In genomic region chr14:84485016-84485415, GRCh38 we compare ENCODE assay signal across 39 cellular contexts.
"Had no signal": no experiment of that assay in that cellular context is flagged by ENCODE, and none has a peak within 500 bp of the region (broad histone marks: within the 10 kb centered on the region; RNA-seq: fewer than 3 reads in every experiment).

No MANE protein-coding gene starts in this region.

- FAIRE-seq: TTC549 had no signal

- H3K4me1 ChIP-seq: adrenal gland, ascending aorta had no signal

- H3K9me3 ChIP-seq: adrenal gland, ascending aorta had no signal

- H3K27ac ChIP-seq: adrenal gland, ascending aorta, cardiac muscle cell, VCaP had no signal

- H3K36me3 Mint-ChIP-seq: activated naive CD4-positive, alpha-beta T cell treated with anti-CD3 and anti-CD28 coated beads, Interleukin-2, amount 50 U/mL, for 72 hours; activated naive CD8-positive, alpha-beta T cell treated with anti-CD3 and anti-CD28 coated beads for 36 hours; brain had no signal

- H3K27me3 ChIP-seq: adrenal gland, ascending aorta, cardiac muscle cell had no signal

- H3K36me3 ChIP-seq: adrenal gland, ascending aorta, cardiac muscle cell had no signal

- H3K27me3 Mint-ChIP-seq: activated B cell treated with CpG ODN at 0.5 μM for 24 hours; activated CD4-positive, alpha-beta memory T cell treated with anti-CD3 and anti-CD28 coated beads for 36 hours; activated CD4-positive, alpha-beta T cell treated with anti-CD3 and anti-CD28 coated beads for 36 hours; activated CD4-positive, alpha-beta T cell treated with anti-CD3 and anti-CD28 coated beads, Interleukin-2, amount 10 ng/mL, durations not matched to agents 24 days and 14 days; activated CD8-positive, alpha-beta T cell treated with anti-CD3 and anti-CD28 coated beads for 36 hours; activated naive CD8-positive, alpha-beta T cell treated with anti-CD3 and anti-CD28 coated beads for 36 hours; activated T-helper 17 cell treated with anti-CD3 and anti-CD28 coated beads, Interleukin-2, amount 50 U/mL, for 72 hours; central memory CD8-positive, alpha-beta T cell had no signal

- H3K27ac Mint-ChIP-seq: activated B cell treated with CpG ODN at 0.5 μM for 24 hours; activated CD4-positive, alpha-beta memory T cell treated with anti-CD3 and anti-CD28 coated beads for 36 hours; activated CD4-positive, alpha-beta T cell treated with anti-CD3 and anti-CD28 coated beads for 36 hours; activated CD4-positive, alpha-beta T cell treated with anti-CD3 and anti-CD28 coated beads, Interleukin-2, amount 10 ng/mL, durations not matched to agents 24 days and 14 days; activated CD8-positive, alpha-beta T cell treated with anti-CD3 and anti-CD28 coated beads for 36 hours; activated naive CD4-positive, alpha-beta T cell treated with anti-CD3 and anti-CD28 coated beads for 36 hours; activated naive CD4-positive, alpha-beta T cell treated with anti-CD3 and anti-CD28 coated beads, Interleukin-2, amount 50 U/mL, for 72 hours; activated naive CD8-positive, alpha-beta T cell treated with anti-CD3 and anti-CD28 coated beads for 36 hours; activated T-cell treated with anti-CD3 and anti-CD28 coated beads, Interleukin-2, amount 50 U/mL, for 72 hours; activated T-helper 1 cell treated with anti-CD3 and anti-CD28 coated beads, Interleukin-12 subunit alpha, Interleukin-12 subunit beta, Interleukin-2, Interleukin-4 antibody, amounts not matched to agents 30 ng/mL and 10 ng/mL and 1 ng/mL, durations not matched to agents 14 hours and 24 hours and 36 hours; activated T-helper 17 cell treated with anti-CD3 and anti-CD28 coated beads, Interleukin-2, amount 50 U/mL, for 72 hours; brain; T-helper 1 cell treated with Interleukin-12 subunit alpha and Interleukin-12 subunit beta and Interleukin-4 antibody, amounts not matched to agents 30 μg/mL and 1 μg/mL, for 36 hours; T-helper 2 cell treated with Interferon-gamma antibody and Interleukin-4, amounts not matched to agents 5 μg/mL and 100 μg/mL, for 36 hours had no signal

- H3K4me3 Mint-ChIP-seq: activated B cell treated with CpG ODN at 0.5 μM for 24 hours; activated CD4-positive, alpha-beta memory T cell treated with anti-CD3 and anti-CD28 coated beads for 36 hours; activated CD4-positive, alpha-beta T cell treated with anti-CD3 and anti-CD28 coated beads for 36 hours; activated CD4-positive, alpha-beta T cell treated with anti-CD3 and anti-CD28 coated beads, Interleukin-2, amount 10 ng/mL, durations not matched to agents 24 days and 14 days; activated CD8-positive, alpha-beta T cell treated with anti-CD3 and anti-CD28 coated beads for 36 hours; activated naive CD4-positive, alpha-beta T cell treated with anti-CD3 and anti-CD28 coated beads for 36 hours; activated naive CD8-positive, alpha-beta T cell treated with anti-CD3 and anti-CD28 coated beads for 36 hours; activated T-cell treated with anti-CD3 and anti-CD28 coated beads, Interleukin-2, amount 50 U/mL, for 4 hours; activated T-cell treated with anti-CD3 and anti-CD28 coated beads, Interleukin-2, amount 50 U/mL, for 72 hours; activated T-helper 1 cell treated with anti-CD3 and anti-CD28 coated beads, Interleukin-12 subunit alpha, Interleukin-12 subunit beta, Interleukin-2, Interleukin-4 antibody, amounts not matched to agents 30 ng/mL and 10 ng/mL and 1 ng/mL, durations not matched to agents 14 hours and 24 hours and 36 hours; activated T-helper 17 cell treated with anti-CD3 and anti-CD28 coated beads, Interleukin-2, amount 50 U/mL, for 72 hours; brain; central memory CD8-positive, alpha-beta T cell; T-helper 1 cell treated with Interleukin-12 subunit alpha and Interleukin-12 subunit beta and Interleukin-4 antibody, amounts not matched to agents 30 μg/mL and 1 μg/mL, for 36 hours; T-helper 2 cell treated with Interferon-gamma antibody and Interleukin-4, amounts not matched to agents 5 μg/mL and 100 μg/mL, for 36 hours had no signal

- H3K9me3 Mint-ChIP-seq: brain had no signal

- H3K4me1 Mint-ChIP-seq: activated B cell treated with CpG ODN at 0.5 μM for 24 hours; activated CD4-positive, alpha-beta T cell treated with anti-CD3 and anti-CD28 coated beads for 36 hours; activated CD4-positive, alpha-beta T cell treated with anti-CD3 and anti-CD28 coated beads, Interleukin-2, amount 10 ng/mL, durations not matched to agents 24 days and 14 days; activated naive CD8-positive, alpha-beta T cell treated with anti-CD3 and anti-CD28 coated beads for 36 hours; activated T-helper 17 cell treated with anti-CD3 and anti-CD28 coated beads, Interleukin-2, amount 50 U/mL, for 72 hours; central memory CD8-positive, alpha-beta T cell had no signal

- H3K4me3 ChIP-seq: adrenal gland, ascending aorta, cardiac muscle cell had no signal

- DNase-seq: activated B cell treated with CpG ODN at 0.5 μM for 24 hours; activated CD4-positive, alpha-beta memory T cell treated with anti-CD3 and anti-CD28 coated beads for 36 hours; activated CD4-positive, alpha-beta T cell treated with anti-CD3 and anti-CD28 coated beads for 1 hour; activated CD4-positive, alpha-beta T cell treated with anti-CD3 and anti-CD28 coated beads for 36 hours; activated CD4-positive, alpha-beta T cell treated with anti-CD3 and anti-CD28 coated beads, Interleukin-2, amount 10 ng/mL, durations not matched to agents 24 days and 14 days; activated CD4-positive, alpha-beta T cell treated with anti-CD3 and anti-CD28 coated beads, Interleukin-2, amount 50 U/mL, for 1 hour; activated CD4-positive, alpha-beta T cell treated with anti-CD3 and anti-CD28 coated beads, Interleukin-2, amount 50 U/mL, for 4 hours; activated CD8-positive, alpha-beta memory T cell treated with anti-CD3 and anti-CD28 coated beads, Interleukin-2, amount 50 U/mL, for 4 hours; activated CD8-positive, alpha-beta T cell treated with anti-CD3 and anti-CD28 coated beads for 36 hours; activated effector memory CD4-positive, alpha-beta T cell treated with anti-CD3 and anti-CD28 coated beads, Interleukin-2, amount 50 U/mL, for 16 hours; activated gamma-delta T cell treated with Interleukin-2 at 50 U/mL for 16 hours; activated naive CD4-positive, alpha-beta T cell; activated naive CD4-positive, alpha-beta T cell treated with anti-CD3 and anti-CD28 coated beads for 36 hours; activated naive CD4-positive, alpha-beta T cell treated with anti-CD3 and anti-CD28 coated beads, Interleukin-2, amount 50 U/mL, for 16 hours; activated naive CD8-positive, alpha-beta T cell treated with anti-CD3 and anti-CD28 coated beads for 36 hours; activated T-cell treated with anti-CD3 and anti-CD28 coated beads for 4 hours; activated T-cell treated with anti-CD3 and anti-CD28 coated beads, Interleukin-2, amount 50 U/mL, for 1 hour; activated T-cell treated with anti-CD3 and anti-CD28 coated beads, Interleukin-2, amount 50 U/mL, for 4 hours; activated T-cell treated with anti-CD3 and anti-CD28 coated beads, Interleukin-2, amount 50 U/mL, for 72 hours; adrenal gland; amygdala; anterior cingulate cortex; caudate nucleus; cerebellar nuclear complex; SW 1271; T-helper 1 cell; T-helper 2 cell; T-helper 9 cell had no signal
